Comparison of ENCODE assay signal across 1 cellular context in the genomic region with DNA sequence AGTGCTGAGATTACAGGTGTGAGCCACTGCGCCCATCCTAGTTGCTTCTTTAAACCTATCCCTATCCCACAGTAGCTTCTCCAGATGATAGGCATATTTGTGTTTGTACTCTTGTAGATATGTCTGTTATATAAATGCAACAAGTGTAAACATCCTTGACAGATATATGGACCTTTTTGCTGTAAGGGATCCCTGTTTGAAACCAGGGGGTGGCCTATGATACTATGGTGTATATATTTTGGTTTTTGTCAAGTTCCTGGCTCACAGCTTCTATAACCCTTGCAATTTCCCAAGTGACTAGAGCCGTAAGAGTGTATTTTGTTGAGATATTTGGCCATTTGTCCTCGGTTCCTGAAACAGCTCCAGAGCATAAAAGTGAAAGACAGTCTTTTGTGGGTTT.
TF ChIP-seq lines count a peak whose summit lies in the region.

No MANE protein-coding gene starts in this region.

TF ChIP-seq in endothelial cell of umbilical vein, 7 proteins besides CTCF, POLR2A, EP300 and RAD21:
- TF ChIP-seq JUN (IDR thresholded peaks at IDR 0.05; ENCODE audit: borderline replicate concordance, insufficient read depth, insufficient read length, low read depth), result no peak
- TF ChIP-seq FOS (IDR thresholded peaks at IDR 0.05; ENCODE audit: borderline replicate concordance, insufficient read depth, low read length), result no peak
- TF ChIP-seq POLR2AphosphoS5 (IDR thresholded peaks at IDR 0.05; ENCODE audit: insufficient read depth, low read depth, low read length), result no peak
- no peak for TF ChIP-seq MYC (IDR thresholded peaks at IDR 0.05; ENCODE audit: low read depth, low read length)
- no peak for TF ChIP-seq GATA2 (IDR thresholded peaks at IDR 0.05; ENCODE audit: insufficient read depth, insufficient read length, low read depth, low read length)
- no peak for TF ChIP-seq EZH2 (IDR thresholded peaks at IDR 0.05; ENCODE audit: borderline replicate concordance, low read depth, low read length, severe bottlenecking)
- TF ChIP-seq, protein P1, sequence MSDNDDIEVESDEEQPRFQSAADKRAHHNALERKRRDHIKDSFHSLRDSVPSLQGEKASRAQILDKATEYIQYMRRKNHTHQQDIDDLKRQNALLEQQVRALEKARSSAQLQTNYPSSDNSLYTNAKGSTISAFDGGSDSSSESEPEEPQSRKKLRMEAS (IDR thresholded peaks at IDR 0.05; ENCODE audit: insufficient read depth, insufficient read length), result no peak
